ENCODE assay signal across 8 cellular contexts in genomic region chr10:30510184-30510931, GRCh38.
A peak's percentile ranks its signal among the peaks of the same experiment; 100 is the strongest.
DNase-seq lines count a peak whose midpoint lies in the region; ATAC-seq and TF ChIP-seq lines count a peak whose summit lies in the region.

No MANE protein-coding gene starts in this region.

- H3K4me3 ChIP-seq in adipocyte (ENCODE audit: low read length) (peak overlapping the region; percentile 36), coronary artery (no peak overlapping the region)

- DNase-seq in GM04503 (ENCODE audit: low read depth) = peak; percentile 31
- peak; percentile 88 for DNase-seq in adipocyte (ENCODE audit: low read depth)
- peak; percentile 87 for DNase-seq in posterior vena cava (ENCODE audit: low spot score)
- no peak for DNase-seq in coronary artery (ENCODE audit: low spot score)
- no peak for DNase-seq in cerebellum (ENCODE audit: low spot score)
- DNase-seq in Kasumi-1 (lab: John Stamatoyannopoulos, UW) = no peak

- no peak overlapping the region for H3K27ac ChIP-seq in coronary artery

- H3K36me3 ChIP-seq in adipocyte (ENCODE audit: control insufficient read depth, insufficient read depth, low read length, severe bottlenecking) = no peaks in the 10 kb centered on the region

- intact Hi-C loops in posterior vena cava (cut with DNase I) = no loop called here

- no peak overlapping the region for H3K9ac ChIP-seq in adipocyte (ENCODE audit: low read length)

- H3K9me3 ChIP-seq in adipocyte (ENCODE audit: control insufficient read depth, low read length) = no peaks in the 10 kb centered on the region

- ATAC-seq in GM19467 (IDR thresholded peaks at IDR 0.05; ENCODE audit: unreplicated experiment) = peak; percentile 67
- ATAC-seq in HG03520 (IDR thresholded peaks at IDR 0.05; ENCODE audit: unreplicated experiment) = peak; percentile 92

- no peak for TF ChIP-seq CTCF in coronary artery (IDR thresholded peaks at IDR 0.05)

- peaks cover 21% of the 10 kb centered on the region for H3K4me1 ChIP-seq in adipocyte (ENCODE audit: control insufficient read depth, insufficient read depth, low read length)

- no peaks in the 10 kb centered on the region for H3K27me3 ChIP-seq in adipocyte (replicated peaks; ENCODE audit: control insufficient read depth, insufficient read depth, low read length)

Comparison
In these comparisons a context has a peak if more than half of its experiments do, and no peak if none do; other contexts are left out.
1. DNase-seq: peak in GM04503 (single experiment), adipocyte (single experiment) and posterior vena cava (single experiment); none in coronary artery (single experiment), cerebellum (single experiment) and Kasumi-1 (0 of 2).